12 cellular contexts compared by ENCODE assay signal in genomic region chr9:121748080-121748479, GRCh38.
DNase-seq lines count a peak whose midpoint lies in the region; ATAC-seq and TF ChIP-seq lines count a peak whose summit lies in the region.
"Had no signal": no experiment of that assay in that cellular context is flagged by ENCODE, and none has a peak within 500 bp of the region (broad histone marks: within the 10 kb centered on the region; RNA-seq: fewer than 3 reads in every experiment).

No MANE protein-coding gene starts in this region.

- H3K36me3 ChIP-seq in right atrium auricular region (no peaks in the 10 kb centered on the region), breast epithelium (no peaks in the 10 kb centered on the region), neuronal stem cell (replicated peaks in 1 of 2; ENCODE audit: control insufficient read depth in 2 of 2, insufficient read depth in 2 of 2, low read length in 2 of 2) (peaks cover 0 to 6% of the 10 kb centered on the region in 2 donors), vagina (no peaks in the 10 kb centered on the region)

- no peak overlapping the region for H4K8ac ChIP-seq in neuronal stem cell (ENCODE audit: low read depth, low read length)

- H3K27ac ChIP-seq in right atrium auricular region (peak overlapping the region; percentile 78 to 81), breast epithelium (peak overlapping the region; percentile 85 to 91), neuronal stem cell (replicated peaks; ENCODE audit: low read length) (no peak overlapping the region), vagina (peak overlapping the region; percentile 57)
- H3K27ac ChIP-seq: foreskin keratinocyte had no signal

- no peak overlapping the region for H3K14ac ChIP-seq in neuronal stem cell (ENCODE audit: low read length)

- TF ChIP-seq POLR2A in breast epithelium (IDR thresholded peaks at IDR 0.05): no peak
- TF ChIP-seq POLR2A in vagina (IDR thresholded peaks at IDR 0.05): no peak

- H3K18ac ChIP-seq in neuronal stem cell (ENCODE audit: low read length): no peak overlapping the region

- H4K91ac ChIP-seq in neuronal stem cell (ENCODE audit: low read depth, low read length, poor library complexity): no peak overlapping the region

- no peak overlapping the region for H2AFZ ChIP-seq in neuronal stem cell (ENCODE audit: low read length)

- no peak for TF ChIP-seq CTCF in right atrium auricular region (IDR thresholded peaks at IDR 0.05)
- no peak for TF ChIP-seq CTCF in breast epithelium (IDR thresholded peaks at IDR 0.05)
- TF ChIP-seq CTCF in vagina (IDR thresholded peaks at IDR 0.05): no peak

- no CpG with 5 or more reads among the region's 7 CpGs for WGBS in neuronal stem cell (ENCODE audit: extremely low coverage in 2 of 2, insufficient read length in 2 of 2, insufficient replicate concordance in 1 of 2), 2 donors

- no peak for ATAC-seq in left ventricle myocardium superior
- ATAC-seq in GM18861 (IDR thresholded peaks at IDR 0.05; ENCODE audit: unreplicated experiment): no peak
- no peak for ATAC-seq in GM21367 (IDR thresholded peaks at IDR 0.05; ENCODE audit: unreplicated experiment)

- H2BK120ac ChIP-seq in neuronal stem cell (ENCODE audit: low read depth, low read length): no peak overlapping the region

- H2AK5ac ChIP-seq in neuronal stem cell (ENCODE audit: low read depth, low read length): no peak overlapping the region

- H3K4me2 ChIP-seq in neuronal stem cell (ENCODE audit: insufficient read depth, low read length, poor library complexity, severe bottlenecking): no peak overlapping the region

- intact Hi-C loops in left ventricle myocardium superior (cut with micrococcal nuclease) (no loop called here), breast epithelium (cut with DNase I; ENCODE audit: low total_unique reads) (no loop called here), vagina (cut with DNase I) (no loop called here)

- peak; percentile 76 for DNase-seq in right atrium auricular region (ENCODE audit: low spot score)
- DNase-seq in left ventricle myocardium superior: no peak
- no peak for DNase-seq in breast epithelium (ENCODE audit: low spot score in 2 of 2)
- DNase-seq in neuronal stem cell (ENCODE audit: low spot score): no peak
- no peak for DNase-seq in vagina (ENCODE audit: extremely low spot score in 2 of 2)
- no peak for DNase-seq in NCI-H1417 (lab: John Stamatoyannopoulos, UW)
- DNase-seq: activated CD4-positive, alpha-beta T cell treated with anti-CD3 and anti-CD28 coated beads for 1 hour; foreskin keratinocyte; NCI-H1694 had no signal

- peaks cover 0 to 98% of the 10 kb centered on the region in 2 donors for H3K4me1 ChIP-seq in right atrium auricular region
- peaks cover 21 to 50% of the 10 kb centered on the region in 2 donors for H3K4me1 ChIP-seq in breast epithelium
- peaks cover 30 to 47% of the 10 kb centered on the region in 2 donors for H3K4me1 ChIP-seq in neuronal stem cell (ENCODE audit: control insufficient read depth in 2 of 2, insufficient read depth in 1 of 2, low read depth in 1 of 2, low read length in 2 of 2)
- peaks cover 86% of the 10 kb centered on the region for H3K4me1 ChIP-seq in vagina
- H3K4me1 ChIP-seq: foreskin keratinocyte had no signal

- no peaks in the 10 kb centered on the region for H3K9me3 ChIP-seq in right atrium auricular region
- no peaks in the 10 kb centered on the region for H3K9me3 ChIP-seq in breast epithelium
- H3K9me3 ChIP-seq in neuronal stem cell (replicated peaks in 1 of 2; ENCODE audit: control insufficient read depth in 2 of 2, insufficient read depth in 1 of 2, low read depth in 1 of 2, low read length in 2 of 2): no peaks in the 10 kb centered on the region
- H3K9me3 ChIP-seq in vagina: no peaks in the 10 kb centered on the region

- H3K9ac ChIP-seq in neuronal stem cell (ENCODE audit: low read depth, low read length, poor library complexity): peak overlapping the region; percentile 44

- H2BK12ac ChIP-seq in neuronal stem cell (ENCODE audit: low read length): no peak overlapping the region

- H3K27me3 ChIP-seq in right atrium auricular region (no peaks in the 10 kb centered on the region), breast epithelium (no peaks in the 10 kb centered on the region), neuronal stem cell (ENCODE audit: control insufficient read depth in 3 of 3, insufficient read depth in 3 of 3, low read depth in 1 of 3, low read length in 3 of 3) (no peaks in the 10 kb centered on the region), vagina (no peaks in the 10 kb centered on the region)
- H3K27me3 ChIP-seq: foreskin keratinocyte had no signal

- no peak overlapping the region for H2BK15ac ChIP-seq in neuronal stem cell (ENCODE audit: low read length)

- no peak overlapping the region for H3K4ac ChIP-seq in neuronal stem cell (ENCODE audit: low read length)

- no peak overlapping the region for H3K4me3 ChIP-seq in right atrium auricular region
- H3K4me3 ChIP-seq in breast epithelium: no peak overlapping the region
- no peak overlapping the region for H3K4me3 ChIP-seq in neuronal stem cell (ENCODE audit: low read length in 2 of 2)
- no peak overlapping the region for H3K4me3 ChIP-seq in vagina
- H3K4me3 ChIP-seq: skin epidermis had no signal

- no peak overlapping the region for H2BK5ac ChIP-seq in neuronal stem cell (ENCODE audit: low read length)

- H3K79me1 ChIP-seq in neuronal stem cell (ENCODE audit: low read depth, low read length): peaks cover 38% of the 10 kb centered on the region

- no peak overlapping the region for H3K23ac ChIP-seq in neuronal stem cell (ENCODE audit: low read depth, low read length, poor library complexity)
